Comparison of ENCODE assay signal across 11 cellular contexts in the genomic region with DNA sequence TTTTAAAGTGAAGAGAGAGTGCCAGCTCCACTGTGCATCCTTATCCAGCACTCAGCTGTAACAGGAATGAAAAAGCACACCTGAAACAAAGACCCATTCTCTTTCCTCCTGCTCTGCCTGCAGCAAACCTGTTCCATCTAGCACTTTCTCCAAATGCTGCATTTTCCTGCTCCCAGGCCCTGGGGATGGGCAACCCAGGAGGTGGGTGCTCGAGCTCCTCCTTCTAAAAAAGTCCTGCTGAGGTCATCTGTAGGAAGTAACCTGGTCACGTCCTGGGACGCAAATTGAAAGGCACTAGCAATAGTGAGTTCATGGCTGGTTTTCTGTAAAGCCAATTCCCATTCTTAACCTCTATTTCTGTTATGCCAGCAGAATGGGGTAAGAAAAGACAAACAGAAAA.
DNase-seq lines count a peak whose midpoint lies in the region; ATAC-seq and TF ChIP-seq lines count a peak whose summit lies in the region.
"Had no signal": no experiment of that assay in that cellular context is flagged by ENCODE, and none has a peak within 500 bp of the region (broad histone marks: within the 10 kb centered on the region; RNA-seq: fewer than 3 reads in every experiment).

No MANE protein-coding gene starts in this region.

- H3K4me1 Mint-ChIP-seq in stimulated activated effector memory CD8-positive, alpha-beta T cell treated with anti-CD3 and anti-CD28 coated beads, Interleukin-12 subunit alpha, Interleukin-12 subunit beta, amount 100 ng/mL, for 72 hours, result peaks cover 55% of the 10 kb centered on the region

- H3K9me2 ChIP-seq in PC-3 (replicated peaks; ENCODE audit: low read length), result no peaks in the 10 kb centered on the region
- no peaks in the 10 kb centered on the region for H3K9me2 ChIP-seq in OCI-LY7 (ENCODE audit: insufficient read depth, low read length)

- no peak overlapping the region for H3K27ac Mint-ChIP-seq in stimulated activated effector memory CD8-positive, alpha-beta T cell treated with anti-CD3 and anti-CD28 coated beads, Interleukin-12 subunit alpha, Interleukin-12 subunit beta, amount 100 ng/mL, for 72 hours

- no peak overlapping the region for H3K4me3 ChIP-seq in PC-3 (ENCODE audit: low read length)
- H3K4me3 ChIP-seq in adipocyte (ENCODE audit: low read length), result peak overlapping the region; percentile 8
- no peak overlapping the region for H3K4me3 ChIP-seq in OCI-LY7 (ENCODE audit: low read depth, low read length, poor library complexity, severe bottlenecking)

- no peak overlapping the region for H3K4me2 ChIP-seq in PC-3 (ENCODE audit: low read length)
- H3K4me2 ChIP-seq in OCI-LY7 (ENCODE audit: low read length), result no peak overlapping the region

- CTCF ChIA-PET in PC-3 (lab: Charles Lee), result interaction anchor here (0.6 kb wide), 1 partner anchor 108 kb away, joined by 4 read pairs; no protein-coding TSS in a partner anchor
- CTCF ChIA-PET in OCI-LY7 (lab: Charles Lee; ENCODE audit: unreplicated experiment), result no interaction called here

- H3K9me3 ChIP-seq in PC-3 (ENCODE audit: low read length) (no peaks in the 10 kb centered on the region), adipocyte (ENCODE audit: control insufficient read depth, low read length) (no peaks in the 10 kb centered on the region), OCI-LY7 (ENCODE audit: low read length) (no peaks in the 10 kb centered on the region)

- no peak for DNase-seq in PC-3
- no peak for DNase-seq in adipocyte (ENCODE audit: low read depth)
- peak; percentile 54 for DNase-seq in kidney tubule cell (ENCODE audit: low spot score)
- DNase-seq in stimulated activated effector memory CD8-positive, alpha-beta T cell treated with anti-CD3 and anti-CD28 coated beads, Interleukin-12 subunit alpha, Interleukin-12 subunit beta, amount 100 ng/mL, for 72 hours (ENCODE audit: low spot score in 2 of 2), result no peak
- no peak for DNase-seq in OCI-LY7 (ENCODE audit: low spot score)
- no peak for DNase-seq in NCI-H1930 (lab: John Stamatoyannopoulos, UW)
- DNase-seq in HuH-7 (ENCODE audit: low spot score), result no peak
- DNase-seq: dorsolateral prefrontal cortex; NCI-H1417 treated with DMSO at 0.1 percent for 48 hours; stimulated activated CD4-positive, alpha-beta T cell treated with anti-CD3 and anti-CD28 coated beads, Interleukin-2, amount 100 ng/mL, for 48 hours had no signal

- BruUV-seq in PC-3 (replicated peaks; lab: Mats Ljungman, UMichigan) (no TSS peak), OCI-LY7 (replicated peaks; lab: Mats Ljungman, UMichigan) (no TSS peak)

- H3K9ac ChIP-seq in PC-3 (ENCODE audit: low read length), result no peak overlapping the region
- peak overlapping the region; percentile 65 for H3K9ac ChIP-seq in adipocyte (ENCODE audit: low read length)

- H3K9me3 Mint-ChIP-seq in stimulated activated effector memory CD8-positive, alpha-beta T cell treated with anti-CD3 and anti-CD28 coated beads, Interleukin-12 subunit alpha, Interleukin-12 subunit beta, amount 100 ng/mL, for 72 hours, result no peaks in the 10 kb centered on the region

- H3K27ac ChIP-seq in PC-3 (ENCODE audit: low read length) (no peak overlapping the region), OCI-LY7 (ENCODE audit: low read depth, low read length, poor library complexity, severe bottlenecking) (no peak overlapping the region)

- POLR2A ChIA-PET in PC-3 (lab: Charles Lee; ENCODE audit: unreplicated experiment), result interaction anchor here (0.5 kb wide), 1 partner anchor 45 kb away, joined by 3 read pairs; no protein-coding TSS in a partner anchor
- POLR2A ChIA-PET in OCI-LY7 (lab: Charles Lee), result interaction anchor here (0.6 to 1.0 kb wide), 2 partner anchors 147 to 211 kb away, joined by 3 to 4 read pairs; no protein-coding TSS in a partner anchor

- no peaks in the 10 kb centered on the region for H3K79me2 ChIP-seq in PC-3 (ENCODE audit: low read length)
- no peaks in the 10 kb centered on the region for H3K79me2 ChIP-seq in OCI-LY7 (ENCODE audit: insufficient read depth, low read depth, low read length)

- H3K27me3 ChIP-seq in PC-3 (ENCODE audit: low read length) (no peaks in the 10 kb centered on the region), adipocyte (replicated peaks; ENCODE audit: control insufficient read depth, insufficient read depth, low read length) (no peaks in the 10 kb centered on the region)
- H3K27me3 ChIP-seq: dorsolateral prefrontal cortex had no signal

- ATAC-seq in PC-3 (peak; percentile 17), GM19463 (IDR thresholded peaks at IDR 0.05; ENCODE audit: unreplicated experiment) (no peak)
- ATAC-seq in stimulated activated effector memory CD8-positive, alpha-beta T cell treated with anti-CD3 and anti-CD28 coated beads, Interleukin-12 subunit alpha, Interleukin-12 subunit beta, amount 100 ng/mL, for 72 hours, result no peak

- H3K36me3 Mint-ChIP-seq in stimulated activated effector memory CD8-positive, alpha-beta T cell treated with anti-CD3 and anti-CD28 coated beads, Interleukin-12 subunit alpha, Interleukin-12 subunit beta, amount 100 ng/mL, for 72 hours, result no peaks in the 10 kb centered on the region

- TF ChIP-seq CTCF in PC-3 (conservative IDR thresholded peaks at IDR 0.05; ENCODE audit: low read depth, low read length) (no peak), OCI-LY7 (conservative IDR thresholded peaks at IDR 0.05; ENCODE audit: low read length) (no peak)

- H3K36me3 ChIP-seq in PC-3 (ENCODE audit: low read depth, low read length) (no peaks in the 10 kb centered on the region), adipocyte (ENCODE audit: control insufficient read depth, insufficient read depth, low read length, severe bottlenecking) (no peaks in the 10 kb centered on the region), OCI-LY7 (ENCODE audit: insufficient read depth, low read length) (no peaks in the 10 kb centered on the region)

- H2AFZ ChIP-seq in PC-3 (ENCODE audit: low read length) (no peak overlapping the region), OCI-LY7 (ENCODE audit: low read length) (no peak overlapping the region)

- intact Hi-C loops in PC-3 (cut with micrococcal nuclease) (loop anchor here (5.0 kb wide), 1 partner anchor 173 kb away; a partner anchor contains a TSS), OCI-LY7 (cut with micrococcal nuclease; ENCODE audit: unreplicated experiment) (no loop called here)

- H3F3A ChIP-seq in PC-3 (ENCODE audit: low read length, unreplicated experiment), result no peaks in the 10 kb centered on the region

- H4K20me1 ChIP-seq in PC-3 (ENCODE audit: low read length), result no peaks in the 10 kb centered on the region
- no peaks in the 10 kb centered on the region for H4K20me1 ChIP-seq in OCI-LY7 (ENCODE audit: insufficient read depth, low read length)

- H3K4me3 Mint-ChIP-seq in stimulated activated effector memory CD8-positive, alpha-beta T cell treated with anti-CD3 and anti-CD28 coated beads, Interleukin-12 subunit alpha, Interleukin-12 subunit beta, amount 100 ng/mL, for 72 hours, result peak overlapping the region; percentile 41

- H3K4me1 ChIP-seq in PC-3 (ENCODE audit: insufficient read depth, low read length) (peaks cover 15% of the 10 kb centered on the region), adipocyte (ENCODE audit: control insufficient read depth, insufficient read depth, low read length) (peaks cover 46% of the 10 kb centered on the region), OCI-LY7 (ENCODE audit: insufficient read depth, low read length, poor library complexity, severe bottlenecking) (no peaks in the 10 kb centered on the region)
